ENCODE assay signal across 1 cellular context in genomic region chr5:14869286-14870164, GRCh38.
TF ChIP-seq lines count a peak whose summit lies in the region.

No MANE protein-coding gene starts in this region.

TF ChIP-seq in HepG2, 621 proteins besides CTCF, POLR2A, EP300 and RAD21 (continued from another document):
- no peak for TF ChIP-seq ZNF674 (CRISPR knock-in tag; IDR thresholded peaks at IDR 0.05; ENCODE audit: low read depth)
TF ChIP-seq in HepG2: peak in this region for 2.
